20 cellular contexts compared by ENCODE assay signal in genomic region chr13:77563110-77563509, GRCh38. TPM values are rescaled to one million over a fixed set of nuclear protein-coding genes. Genes with fewer than 3 reads are reported as not detected.
DNase-seq lines count a peak whose midpoint lies in the region; TF ChIP-seq lines count a peak whose summit lies in the region.
"Had no signal": no experiment of that assay in that cellular context is flagged by ENCODE, and none has a peak within 500 bp of the region (broad histone marks: within the 10 kb centered on the region; RNA-seq: fewer than 3 reads in every experiment).

No MANE protein-coding gene starts in this region.

- TF ChIP-seq CTCF in choroid plexus epithelial cell (conservative IDR thresholded peaks at IDR 0.05; ENCODE audit: low read depth, low read length) = no peak
- TF ChIP-seq CTCF in liver (IDR thresholded peaks at IDR 0.05; ENCODE audit: low read depth, low read length, missing input control) = no peak
- TF ChIP-seq CTCF in spleen (IDR thresholded peaks at IDR 0.05 in 8 of 11, conservative IDR thresholded peaks at IDR 0.05 in 3 of 11) = no peak

- H3K36me3 ChIP-seq in GM23248 (ENCODE audit: low read depth) (no peaks in the 10 kb centered on the region), liver (ENCODE audit: control insufficient read depth in 4 of 4, insufficient read depth in 3 of 4, low read depth in 1 of 4, low read length in 3 of 4) (no peaks in the 10 kb centered on the region), spleen (no peaks in the 10 kb centered on the region)

- in situ Hi-C loops in GM23248 (cut with MboI) = no loop called here

- H3K4me2 ChIP-seq in GM23248 (ENCODE audit: unreplicated experiment) = no peak overlapping the region

- H3K4me1 ChIP-seq in GM23248 (ENCODE audit: insufficient read depth) (no peaks in the 10 kb centered on the region), liver (ENCODE audit: control insufficient read depth in 4 of 4, insufficient read depth in 4 of 4, low read length in 3 of 4) (no peaks in the 10 kb centered on the region), spleen (peaks cover 0 to 11% (median 2%) of the 10 kb centered on the region in 6 donors)

- DNase-seq in GM23248 = peak; percentile 53
- DNase-seq in OCI-M1 (lab: John Stamatoyannopoulos, UW) = peak; percentile 19
- DNase-seq in choroid plexus epithelial cell (ENCODE audit: low read depth) = peak; percentile 65
- no peak for DNase-seq in NCI-H1092 treated with DMSO at 0.1 percent for 48 hours (lab: John Stamatoyannopoulos, UW)
- DNase-seq in spleen = no peak
- DNase-seq in cerebellar cortex (ENCODE audit: low spot score) = no peak
- DNase-seq in T1000 (lab: John Stamatoyannopoulos, UW) = no peak
- DNase-seq: activated CD8-positive, alpha-beta T cell treated with anti-CD3 and anti-CD28 coated beads for 36 hours; amygdala; DND-41; immature natural killer cell; NCI-H146; NCI-H510A treated with DMSO at 0.1 percent for 48 hours; occipital lobe; small intestine; stimulated activated naive CD8-positive, alpha-beta T cell treated with anti-CD3 and anti-CD28 coated beads, Interleukin-15, amount 100 ng/mL, for 72 hours had no signal

- no peaks in the 10 kb centered on the region for H3F3A ChIP-seq in GM23248 (ENCODE audit: insufficient read depth)

- H3K79me2 ChIP-seq in GM23248 (ENCODE audit: insufficient read depth) = no peaks in the 10 kb centered on the region

- no peaks in the 10 kb centered on the region for H3K9me2 ChIP-seq in GM23248 (ENCODE audit: insufficient read depth)

- no peaks in the 10 kb centered on the region for H4K20me1 ChIP-seq in GM23248 (ENCODE audit: insufficient read depth)

- no peak for TF ChIP-seq POLR2A in spleen (IDR thresholded peaks at IDR 0.05)

- H3K27ac ChIP-seq in GM23248 = no peak overlapping the region
- no peak overlapping the region for H3K27ac ChIP-seq in liver (ENCODE audit: low read depth in 1 of 2, low read length in 2 of 2)
- no peak overlapping the region for H3K27ac ChIP-seq in spleen

- H3K27me3 ChIP-seq in GM23248 (replicated peaks; ENCODE audit: insufficient read depth) = peaks cover 19% of the 10 kb centered on the region
- H3K27me3 ChIP-seq in liver (ENCODE audit: control insufficient read depth in 4 of 4, insufficient read depth in 4 of 4, low read length in 3 of 4) = peaks cover 0 to 3% (median 0%) of the 10 kb centered on the region in 4 donors
- peaks cover 0 to 4% (median 0%) of the 10 kb centered on the region in 7 donors for H3K27me3 ChIP-seq in spleen (replicated peaks in 1 of 7)

- WGBS in GM23248 (ENCODE audit: low coverage in 1 of 2, low lambda C conversion rate in 2 of 2, missing lambda C conversion rate in 2 of 2), 2 experiments = 0 to 5% methylated on average over 1 of the region's 1 CpG
- 40% methylated on average over 1 of the region's 1 CpG for WGBS in liver
- 34 to 53% (median 41%) methylated on average over 1 of the region's 1 CpG for WGBS in spleen, 5 donors

- intact Hi-C loops in spleen (cut with DNase I; ENCODE audit: low total_unique reads) = loop anchor here (10.0 kb wide), 1 partner anchor 68 kb away; no protein-coding TSS in a partner anchor

- no peak overlapping the region for H3K4me3 ChIP-seq in GM23248
- H3K4me3 ChIP-seq in choroid plexus epithelial cell (ENCODE audit: low read depth, low read length) = no peak overlapping the region
- no peak overlapping the region for H3K4me3 ChIP-seq in liver (ENCODE audit: low read depth in 1 of 3, low read length in 3 of 3)
- H3K4me3 ChIP-seq in spleen = no peak overlapping the region

- no peak overlapping the region for H2AFZ ChIP-seq in GM23248

- no peak for TF ChIP-seq RAD21 in liver (IDR thresholded peaks at IDR 0.05)

- no peaks in the 10 kb centered on the region for H3K9me3 ChIP-seq in GM23248 (ENCODE audit: low read depth)
- no peaks in the 10 kb centered on the region for H3K9me3 ChIP-seq in liver (ENCODE audit: control insufficient read depth in 4 of 4, low read length in 3 of 4)
- no peaks in the 10 kb centered on the region for H3K9me3 ChIP-seq in spleen

- H3K9ac ChIP-seq in GM23248 (no peak overlapping the region), liver (ENCODE audit: low read depth in 1 of 2, low read length in 2 of 2) (no peak overlapping the region)

TF ChIP-seq in liver, 16 proteins besides CTCF, POLR2A, EP300 and RAD21:
- TF ChIP-seq JUND (IDR thresholded peaks at IDR 0.05) (no peak), SP1 (IDR thresholded peaks at IDR 0.05) (no peak), EGR1 (IDR thresholded peaks at IDR 0.05; ENCODE audit: low read depth in 2 of 2) (no peak), NR2F2 (IDR thresholded peaks at IDR 0.05) (no peak), TAF1 (conservative IDR thresholded peaks at IDR 0.05) (no peak), FOXA1 (IDR thresholded peaks at IDR 0.05) (no peak), ATF3 (IDR thresholded peaks at IDR 0.05) (no peak), REST (IDR thresholded peaks at IDR 0.05) (peak; percentile 97)

RNA-seq across cellular contexts. Expression of gene SCEL, which starts 27.6 kb away (rescaled TPM):
- total RNA-seq in GM23248 (2014; rRNA removed; shearing (Covaris generic)) = not detected in 2 replicates
- polyA plus RNA-seq in GM23248 (2016; fragmentation: Nextera tagmentation; extraction: Ambion mirVana) (not detected in 2 replicates), liver (under 1 TPM in 1 of 2 donors, not detected in 1; 0.02 TPM), spleen (under 1 TPM in 2 of 3 donors, not detected in 1; 0.04 to 0.29 TPM)
- total RNA-seq in liver (not detected), spleen (not detected)
- total RNA-seq: activated CD8-positive, alpha-beta T cell treated with anti-CD3 and anti-CD28 coated beads for 36 hours; mononuclear cell had no signal
- polyA plus RNA-seq: CD14-positive monocyte, IgD-negative memory B cell, immature natural killer cell had no signal

Comparison
In these comparisons a context has a peak if more than half of its experiments do, and no peak if none do; other contexts are left out.
1. DNase-seq: peak in GM23248 (single experiment), OCI-M1 (single experiment) and choroid plexus epithelial cell (single experiment); none in NCI-H1092 treated with DMSO at 0.1 percent for 48 hours (single experiment), spleen (single experiment), cerebellar cortex (single experiment) and T1000 (single experiment).